In genomic region chr1:245764040-245764439, GRCh38 we compare ENCODE assay signal across 1 cellular context.
TF ChIP-seq lines count a peak whose summit lies in the region.

No MANE protein-coding gene starts in this region.

TF ChIP-seq in GM23338, 12 proteins besides CTCF, POLR2A, EP300 and RAD21 (continued from another document):
- TF ChIP-seq ZNF462 (CRISPR knock-in tag; IDR thresholded peaks at IDR 0.05) (no peak), EZH2 (IDR thresholded peaks at IDR 0.05; ENCODE audit: low read depth, unreplicated experiment) (no peak), POLR2AphosphoS5 (IDR thresholded peaks at IDR 0.05; ENCODE audit: low read depth) (no peak), ZNF331 (CRISPR knock-in tag; IDR thresholded peaks at IDR 0.05; ENCODE audit: low read depth) (no peak), CREB1 (CRISPR knock-in tag; IDR thresholded peaks at IDR 0.05; ENCODE audit: low read depth) (no peak), EZH2phosphoT487 (IDR thresholded peaks at IDR 0.05; ENCODE audit: unreplicated experiment) (no peak), ZNF114 (CRISPR knock-in tag; IDR thresholded peaks at IDR 0.05) (no peak)
